2 cellular contexts compared by ENCODE assay signal in the genomic region with DNA sequence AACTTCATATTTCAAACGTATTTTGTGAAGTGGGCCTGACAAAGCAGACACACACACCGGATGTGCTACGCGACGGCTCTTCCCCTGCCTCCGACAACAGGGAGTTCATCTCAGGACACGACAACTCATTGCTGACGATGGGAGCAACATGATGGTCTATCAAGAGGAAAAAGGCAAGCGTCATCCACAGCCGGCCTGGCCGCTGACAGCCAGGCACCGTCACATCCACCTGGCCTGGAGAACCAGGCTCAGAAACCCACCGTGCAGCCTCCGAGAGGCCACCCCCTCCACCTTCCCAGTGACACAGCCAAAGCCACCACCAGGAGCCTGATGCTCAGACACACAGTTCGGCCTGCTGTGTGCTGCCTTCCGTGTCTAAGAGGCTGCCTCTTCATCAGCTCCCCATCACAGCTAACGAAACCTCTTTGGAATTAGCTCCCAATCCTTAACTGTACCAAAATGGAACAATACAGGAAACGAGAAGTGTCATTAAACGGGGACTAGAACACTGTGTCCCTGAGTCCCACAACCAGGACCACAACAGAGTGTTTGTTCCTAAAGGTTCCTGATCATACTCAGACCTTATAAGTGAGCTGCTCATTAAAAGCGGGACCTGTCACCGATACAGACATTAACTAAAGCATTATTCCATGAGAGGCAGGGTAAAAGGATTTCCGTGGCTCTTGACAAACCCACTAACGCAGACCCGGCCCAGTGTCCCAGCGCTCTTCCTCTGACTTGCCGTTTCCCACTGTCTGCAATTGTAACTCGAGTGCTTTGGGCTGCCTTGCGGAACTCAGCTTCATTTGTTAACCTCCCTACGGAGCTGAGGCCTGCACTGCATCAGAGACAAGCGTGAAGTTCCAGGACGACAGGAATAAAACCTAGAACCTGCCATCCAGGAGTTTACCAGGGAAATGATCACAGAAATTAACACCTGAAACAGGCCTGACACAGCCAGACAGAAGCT.
TF ChIP-seq lines count a peak whose summit lies in the region.

No MANE protein-coding gene starts in this region.

TF ChIP-seq in liver, 16 proteins besides CTCF, POLR2A, EP300 and RAD21 (continued from another document):
- TF ChIP-seq SP1 (IDR thresholded peaks at IDR 0.05) (no peak), HNF4G (IDR thresholded peaks at IDR 0.05) (no peak), NR2F2 (IDR thresholded peaks at IDR 0.05) (peak; percentile 26), GABPA (IDR thresholded peaks at IDR 0.05 in 1 of 2, conservative IDR thresholded peaks at IDR 0.05 in 1 of 2) (peak; percentile 41 to 69)

TF ChIP-seq in HepG2, 621 proteins besides CTCF, POLR2A, EP300 and RAD21 (continued from another document):
- no peak for TF ChIP-seq ZSCAN21 (CRISPR knock-in tag; IDR thresholded peaks at IDR 0.05; ENCODE audit: borderline replicate concordance)
- no peak for TF ChIP-seq CBX1 (IDR thresholded peaks at IDR 0.05; ENCODE audit: low read depth)
